Comparison of ENCODE assay signal across 9 cellular contexts in the genomic region with DNA sequence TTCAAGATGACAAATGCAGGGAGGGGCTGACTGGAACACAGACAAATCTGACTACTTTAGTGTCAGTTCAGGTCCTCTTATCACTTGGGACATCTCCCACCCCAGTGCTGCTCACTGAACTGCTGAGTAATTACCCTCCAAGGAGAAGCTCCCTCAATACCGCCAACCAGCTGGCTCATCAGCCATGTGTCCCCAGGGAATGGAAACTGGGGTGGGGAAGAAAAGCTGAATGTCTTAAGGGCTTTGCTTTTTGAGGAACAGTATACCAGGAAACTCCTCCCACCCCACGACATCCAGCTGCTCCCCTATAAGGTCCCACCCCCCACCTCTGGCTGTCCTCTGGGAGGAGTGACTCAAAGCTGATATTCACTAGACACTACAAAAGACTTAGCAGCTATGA. TPM values are rescaled to one million over a fixed set of nuclear protein-coding genes. Genes with fewer than 3 reads are reported as not detected.
DNase-seq lines count a peak whose midpoint lies in the region; FAIRE-seq and TF ChIP-seq lines count a peak whose summit lies in the region.
"Had no signal": no experiment of that assay in that cellular context is flagged by ENCODE, and none has a peak within 500 bp of the region (broad histone marks: within the 10 kb centered on the region; RNA-seq: fewer than 3 reads in every experiment).

No MANE protein-coding gene starts in this region.

- FAIRE-seq in GM12892 (lab: Jason Lieb, UNC): no peak
- FAIRE-seq: H1 had no signal

- DNase-seq in AG08396 (ENCODE audit: low spot score) (peak; percentile 41), GM12892 (ENCODE audit: insufficient read length) (peak; percentile 17), UCSD-AML1 (lab: John Stamatoyannopoulos, UW; ENCODE audit: unreplicated experiment) (peak; percentile 18), right atrium auricular region (ENCODE audit: low spot score) (peak; percentile 63), middle frontal gyrus (ENCODE audit: extremely low spot score, low spot score) (no peak), NOMO-1 (lab: John Stamatoyannopoulos, UW; ENCODE audit: unreplicated experiment in 2 of 2) (no peak), NOMO-1 treated with dmso at 0.1 percent for 144 hours (lab: John Stamatoyannopoulos, UW; ENCODE audit: unreplicated experiment) (no peak), H7 (no peak)

- no peak overlapping the region for H3K27ac ChIP-seq in right atrium auricular region

- no peak overlapping the region for H3K4me3 ChIP-seq in right atrium auricular region
- no peak overlapping the region for H3K4me3 ChIP-seq in H7 (ENCODE audit: insufficient read depth, low read depth, low read length)

- no peak for TF ChIP-seq CTCF in right atrium auricular region (IDR thresholded peaks at IDR 0.05)

- no peaks in the 10 kb centered on the region for H3K9me3 ChIP-seq in right atrium auricular region

- H3K36me3 ChIP-seq in right atrium auricular region: no peaks in the 10 kb centered on the region
- H3K36me3 ChIP-seq in H7 (replicated peaks; ENCODE audit: control insufficient read depth, insufficient read depth, low read length): no peaks in the 10 kb centered on the region

- H3K4me1 ChIP-seq in right atrium auricular region: peaks cover 0 to 27% of the 10 kb centered on the region in 2 donors

- no peak for TF ChIP-seq POLR2A in GM12892 (IDR thresholded peaks at IDR 0.05; ENCODE audit: low read depth, low read length)

- no peaks in the 10 kb centered on the region for H3K27me3 ChIP-seq in right atrium auricular region
- peaks cover 17% of the 10 kb centered on the region; the same call in 1 of the 2 replicates for H3K27me3 ChIP-seq in H7 (ENCODE audit: control insufficient read depth, insufficient read depth, low read length)

RNA-seq across cellular contexts. Expression of a gene that starts 2.0 kb away (rescaled TPM):
- 2.7 TPM for polyA plus RNA-seq in GM12892 (2012; ENCODE audit: missing spikeins)
- 1 to 10 TPM; 2.6 to 4.0 TPM for total RNA-seq in right atrium auricular region
- total RNA-seq in H7 (2014; rRNA removed; shearing (Covaris generic)): 0.81 TPM in 1 of 2 replicates, not detected in the other

RNA-seq across cellular contexts. Expression of a gene that starts 30.1 kb away (rescaled TPM):
- polyA plus RNA-seq in GM12892 (2012; ENCODE audit: missing spikeins): 4.7 TPM
- total RNA-seq in right atrium auricular region: 1 to 10 TPM; 2.0 to 3.4 TPM
- total RNA-seq in H7 (2014; rRNA removed; shearing (Covaris generic)): not detected in 2 replicates

Comparison
In these comparisons a context has a peak if more than half of its experiments do, and no peak if none do; other contexts are left out.
1. DNase-seq: peak in AG08396 (single experiment), GM12892 (single experiment), UCSD-AML1 (single experiment) and right atrium auricular region (single experiment); none in middle frontal gyrus (single experiment), NOMO-1 (0 of 2), NOMO-1 treated with dmso at 0.1 percent for 144 hours (single experiment) and H7 (single experiment).